ENCODE assay signal across 22 cellular contexts in the genomic region with DNA sequence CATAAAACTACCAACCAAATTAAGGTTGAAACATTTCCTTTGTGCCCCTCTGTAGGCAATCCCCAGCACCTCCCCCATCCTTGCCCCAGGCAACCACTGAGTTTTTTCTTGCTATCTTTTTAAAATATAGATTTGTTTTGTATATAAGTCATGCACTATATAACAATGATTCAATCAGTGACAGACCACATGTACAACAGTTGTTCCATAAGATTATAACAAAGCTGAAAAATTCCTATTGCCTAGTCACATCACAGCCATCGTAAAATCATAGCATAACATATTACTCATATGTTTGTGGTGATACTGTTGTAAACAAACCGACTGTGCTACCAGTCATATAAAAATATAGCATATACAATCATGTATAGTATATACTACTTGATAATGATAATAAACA.
"Had no signal": no experiment of that assay in that cellular context is flagged by ENCODE, and none has a peak within 500 bp of the region (broad histone marks: within the 10 kb centered on the region; RNA-seq: fewer than 3 reads in every experiment).

No MANE protein-coding gene starts in this region.

- H3K27ac Mint-ChIP-seq: activated CD8-positive, alpha-beta T cell treated with anti-CD3 and anti-CD28 coated beads for 36 hours; activated naive CD8-positive, alpha-beta T cell treated with anti-CD3 and anti-CD28 coated beads, Interleukin-2, amount 10 ng/mL, durations not matched to agents 7 days and 5 days; activated T-helper 17 cell treated with anti-CD3 and anti-CD28 coated beads, Interleukin-2, amount 50 U/mL, for 72 hours; brain; nephron progenitor cell; stimulated activated memory B cell treated with anti-CD40 and anti-IgM and Interleukin-4, amounts not matched to agents 10 μg/mL and 1 μg/mL and 100 μg/mL, for 72 hours; type B pancreatic cell had no signal

- H3K27ac ChIP-seq: coronary artery, sigmoid colon, spleen, testis had no signal

- H3K36me3 ChIP-seq: sigmoid colon, spleen had no signal

- H3K9me3 Mint-ChIP-seq: activated CD8-positive, alpha-beta T cell treated with anti-CD3 and anti-CD28 coated beads for 36 hours; activated naive CD8-positive, alpha-beta T cell treated with anti-CD3 and anti-CD28 coated beads, Interleukin-2, amount 10 ng/mL, durations not matched to agents 7 days and 5 days; activated T-helper 17 cell treated with anti-CD3 and anti-CD28 coated beads, Interleukin-2, amount 50 U/mL, for 72 hours; brain; central memory CD8-positive, alpha-beta T cell; stimulated activated memory B cell treated with anti-CD40 and anti-IgM and Interleukin-4, amounts not matched to agents 10 μg/mL and 1 μg/mL and 100 μg/mL, for 72 hours; type B pancreatic cell had no signal

- H3K4me3 Mint-ChIP-seq: activated CD8-positive, alpha-beta T cell treated with anti-CD3 and anti-CD28 coated beads for 36 hours; activated naive CD8-positive, alpha-beta T cell treated with anti-CD3 and anti-CD28 coated beads, Interleukin-2, amount 10 ng/mL, durations not matched to agents 7 days and 5 days; activated T-helper 17 cell treated with anti-CD3 and anti-CD28 coated beads, Interleukin-2, amount 50 U/mL, for 72 hours; brain; central memory CD8-positive, alpha-beta T cell; nephron progenitor cell; stimulated activated memory B cell treated with anti-CD40 and anti-IgM and Interleukin-4, amounts not matched to agents 10 μg/mL and 1 μg/mL and 100 μg/mL, for 72 hours; type B pancreatic cell had no signal

- H3K27me3 ChIP-seq: sigmoid colon, spleen, testis had no signal

- H3K4me3 ChIP-seq: coronary artery, lung, sigmoid colon, spleen, testis had no signal

- H3K9me3 ChIP-seq: sigmoid colon, spleen, testis had no signal

- ATAC-seq: activated CD8-positive, alpha-beta T cell treated with anti-CD3 and anti-CD28 coated beads for 36 hours; activated T-helper 17 cell treated with anti-CD3 and anti-CD28 coated beads, Interleukin-2, amount 50 U/mL, for 72 hours; stimulated activated memory B cell treated with anti-CD40 and anti-IgM and Interleukin-4, amounts not matched to agents 10 μg/mL and 1 μg/mL and 100 μg/mL, for 72 hours had no signal

- H3K27me3 Mint-ChIP-seq: activated CD8-positive, alpha-beta T cell treated with anti-CD3 and anti-CD28 coated beads for 36 hours; activated naive CD8-positive, alpha-beta T cell treated with anti-CD3 and anti-CD28 coated beads, Interleukin-2, amount 10 ng/mL, durations not matched to agents 7 days and 5 days; activated T-helper 17 cell treated with anti-CD3 and anti-CD28 coated beads, Interleukin-2, amount 50 U/mL, for 72 hours; brain; central memory CD8-positive, alpha-beta T cell; stimulated activated memory B cell treated with anti-CD40 and anti-IgM and Interleukin-4, amounts not matched to agents 10 μg/mL and 1 μg/mL and 100 μg/mL, for 72 hours; type B pancreatic cell had no signal

- DNase-seq: activated CD4-positive, alpha-beta T cell treated with anti-CD3 and anti-CD28 coated beads for 48 hours; activated CD4-positive, CD25-positive, alpha-beta regulatory T cell; activated CD8-positive, alpha-beta T cell treated with anti-CD3 and anti-CD28 coated beads for 36 hours; activated naive CD4-positive, alpha-beta T cell; activated naive CD8-positive, alpha-beta T cell treated with anti-CD3 and anti-CD28 coated beads, Interleukin-2, amount 10 ng/mL, durations not matched to agents 7 days and 5 days; activated T-cell treated with anti-CD3 and anti-CD28 coated beads, Interleukin-2, amount 50 U/mL, for 1 hour; anterior cingulate cortex; midbrain; nephron progenitor cell; nucleus accumbens; sigmoid colon; spleen; stimulated activated CD4-positive, alpha-beta T cell treated with anti-CD3 and anti-CD28 coated beads, Interleukin-4, amount 100 ng/mL, for 4 hours; T1000; testis had no signal

- H3K4me1 ChIP-seq: sigmoid colon, spleen, testis had no signal

- H3K4me1 Mint-ChIP-seq: activated naive CD8-positive, alpha-beta T cell treated with anti-CD3 and anti-CD28 coated beads, Interleukin-2, amount 10 ng/mL, durations not matched to agents 7 days and 5 days; activated T-helper 17 cell treated with anti-CD3 and anti-CD28 coated beads, Interleukin-2, amount 50 U/mL, for 72 hours; brain; central memory CD8-positive, alpha-beta T cell; nephron progenitor cell; stimulated activated memory B cell treated with anti-CD40 and anti-IgM and Interleukin-4, amounts not matched to agents 10 μg/mL and 1 μg/mL and 100 μg/mL, for 72 hours had no signal

- H3K36me3 Mint-ChIP-seq: activated naive CD8-positive, alpha-beta T cell treated with anti-CD3 and anti-CD28 coated beads, Interleukin-2, amount 10 ng/mL, durations not matched to agents 7 days and 5 days; brain; stimulated activated memory B cell treated with anti-CD40 and anti-IgM and Interleukin-4, amounts not matched to agents 10 μg/mL and 1 μg/mL and 100 μg/mL, for 72 hours; type B pancreatic cell had no signal
